Comparison of ENCODE assay signal across 9 cellular contexts in the genomic region with DNA sequence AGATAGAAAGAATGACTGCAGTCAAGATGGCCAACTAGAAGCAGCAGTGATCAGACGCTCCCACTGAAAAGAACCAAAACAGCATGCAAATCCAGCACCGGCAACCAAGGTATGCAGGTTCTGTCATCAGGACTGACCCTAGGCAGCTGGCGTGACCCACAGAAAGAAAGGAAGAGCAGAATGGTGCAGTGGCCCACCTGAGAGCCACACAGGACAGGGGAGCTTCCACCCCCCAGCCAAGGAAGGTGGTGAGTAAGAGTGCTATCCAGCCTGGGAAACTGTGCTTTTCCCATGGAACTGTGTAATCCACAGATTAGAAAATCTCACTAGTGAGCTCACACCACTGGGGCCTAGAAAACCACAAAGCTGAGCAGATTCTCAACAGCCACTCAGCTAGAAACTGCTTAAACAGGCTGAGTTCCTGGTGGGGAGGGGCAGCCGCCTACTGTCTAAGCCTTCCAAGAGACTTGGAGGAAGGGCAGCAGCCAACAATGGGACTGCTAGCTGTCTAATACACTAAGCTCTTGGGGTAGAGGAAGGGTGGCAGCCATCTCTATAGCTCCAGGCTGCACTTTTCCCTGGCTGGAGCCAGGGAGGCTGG.
DNase-seq lines count a peak whose midpoint lies in the region; ATAC-seq and TF ChIP-seq lines count a peak whose summit lies in the region.
"Had no signal": no experiment of that assay in that cellular context is flagged by ENCODE, and none has a peak within 500 bp of the region (broad histone marks: within the 10 kb centered on the region; RNA-seq: fewer than 3 reads in every experiment).

No MANE protein-coding gene starts in this region.

- H3K4me1 ChIP-seq in left lung: no peaks in the 10 kb centered on the region

- no peaks in the 10 kb centered on the region for H3K4me1 Mint-ChIP-seq in activated CD4-positive, alpha-beta T cell treated with anti-CD3 and anti-CD28 coated beads, Interleukin-2, amount 10 ng/mL, durations not matched to agents 24 days and 14 days
- H3K4me1 Mint-ChIP-seq in activated CD8-positive, alpha-beta T cell treated with anti-CD3 and anti-CD28 coated beads, Interleukin-2, amount 10 ng/mL, durations not matched to agents 7 days and 5 days (ENCODE audit: low read depth): no peaks in the 10 kb centered on the region

- H3K9me3 ChIP-seq in left lung: no peaks in the 10 kb centered on the region

- CTCF ChIA-PET in activated CD8-positive, alpha-beta T cell treated with anti-CD3 and anti-CD28 coated beads, Interleukin-2, amount 10 ng/mL, durations not matched to agents 7 days and 5 days (lab: Charles Lee): interaction anchor here (1.2 to 1.3 kb wide), 2 partner anchors 19 to 244 kb away, joined by 3 read pairs; no protein-coding TSS in a partner anchor

- H3K27me3 ChIP-seq in left lung: no peaks in the 10 kb centered on the region

- peak; percentile 24 to 54 for DNase-seq in left lung
- no peak for DNase-seq in activated CD4-positive, alpha-beta T cell treated with anti-CD3 and anti-CD28 coated beads, Interleukin-2, amount 10 ng/mL, durations not matched to agents 24 days and 14 days
- DNase-seq in activated CD8-positive, alpha-beta T cell treated with anti-CD3 and anti-CD28 coated beads, Interleukin-2, amount 10 ng/mL, durations not matched to agents 7 days and 5 days: no peak
- no peak for DNase-seq in D341Med (ENCODE audit: low spot score)
- DNase-seq in left colon: no peak

- peaks cover 3% of the 10 kb centered on the region for H3K27me3 Mint-ChIP-seq in activated CD4-positive, alpha-beta T cell treated with anti-CD3 and anti-CD28 coated beads, Interleukin-2, amount 10 ng/mL, durations not matched to agents 24 days and 14 days
- H3K27me3 Mint-ChIP-seq in activated CD8-positive, alpha-beta T cell treated with anti-CD3 and anti-CD28 coated beads, Interleukin-2, amount 10 ng/mL, durations not matched to agents 7 days and 5 days (ENCODE audit: low read depth): peaks cover 4% of the 10 kb centered on the region

- H3K27ac ChIP-seq in left lung: no peak overlapping the region

- intact Hi-C loops in left lung (cut with DNase I): no loop called here
- intact Hi-C loops in activated CD4-positive, alpha-beta T cell treated with anti-CD3 and anti-CD28 coated beads, Interleukin-2, amount 10 ng/mL, durations not matched to agents 24 days and 14 days (cut with micrococcal nuclease): no loop called here
- intact Hi-C loops in left colon (cut with DNase I, micrococcal nuclease): no loop called here

- peak; percentile 22 for TF ChIP-seq POLR2A in GM15510 (IDR thresholded peaks at IDR 0.05; ENCODE audit: borderline replicate concordance, extremely low read depth, insufficient read length)

- no peaks in the 10 kb centered on the region for H3K36me3 Mint-ChIP-seq in activated CD4-positive, alpha-beta T cell treated with anti-CD3 and anti-CD28 coated beads, Interleukin-2, amount 10 ng/mL, durations not matched to agents 24 days and 14 days (ENCODE audit: low read depth)
- no peaks in the 10 kb centered on the region for H3K36me3 Mint-ChIP-seq in activated CD8-positive, alpha-beta T cell treated with anti-CD3 and anti-CD28 coated beads, Interleukin-2, amount 10 ng/mL, durations not matched to agents 7 days and 5 days (ENCODE audit: low read depth)

- ATAC-seq in GM21576 (IDR thresholded peaks at IDR 0.05; ENCODE audit: unreplicated experiment) (peak; percentile 79), HG03565 (IDR thresholded peaks at IDR 0.05; ENCODE audit: unreplicated experiment) (peak; percentile 75), left lung (peak; percentile 98), left colon (no peak)
- no peak for ATAC-seq in activated CD8-positive, alpha-beta T cell treated with anti-CD3 and anti-CD28 coated beads, Interleukin-2, amount 10 ng/mL, durations not matched to agents 7 days and 5 days
- ATAC-seq: HCT116 had no signal

- POLR2A ChIA-PET in activated CD8-positive, alpha-beta T cell treated with anti-CD3 and anti-CD28 coated beads, Interleukin-2, amount 10 ng/mL, durations not matched to agents 7 days and 5 days (lab: Charles Lee): no interaction called here

- H3K36me3 ChIP-seq in left lung: no peaks in the 10 kb centered on the region

- no peak for TF ChIP-seq CTCF in left lung (IDR thresholded peaks at IDR 0.05)

- H3K4me3 ChIP-seq in left lung: no peak overlapping the region

- H3K27ac Mint-ChIP-seq in activated CD4-positive, alpha-beta T cell treated with anti-CD3 and anti-CD28 coated beads, Interleukin-2, amount 10 ng/mL, durations not matched to agents 24 days and 14 days: no peak overlapping the region
- H3K27ac Mint-ChIP-seq in activated CD8-positive, alpha-beta T cell treated with anti-CD3 and anti-CD28 coated beads, Interleukin-2, amount 10 ng/mL, durations not matched to agents 7 days and 5 days: no peak overlapping the region

- H3K9me3 Mint-ChIP-seq in activated CD4-positive, alpha-beta T cell treated with anti-CD3 and anti-CD28 coated beads, Interleukin-2, amount 10 ng/mL, durations not matched to agents 24 days and 14 days: no peaks in the 10 kb centered on the region
- no peaks in the 10 kb centered on the region for H3K9me3 Mint-ChIP-seq in activated CD8-positive, alpha-beta T cell treated with anti-CD3 and anti-CD28 coated beads, Interleukin-2, amount 10 ng/mL, durations not matched to agents 7 days and 5 days (ENCODE audit: insufficient read depth)

- no peak overlapping the region for H3K4me3 Mint-ChIP-seq in activated CD4-positive, alpha-beta T cell treated with anti-CD3 and anti-CD28 coated beads, Interleukin-2, amount 10 ng/mL, durations not matched to agents 24 days and 14 days
- H3K4me3 Mint-ChIP-seq in activated CD8-positive, alpha-beta T cell treated with anti-CD3 and anti-CD28 coated beads, Interleukin-2, amount 10 ng/mL, durations not matched to agents 7 days and 5 days: no peak overlapping the region

Comparison
In these comparisons a context has a peak if more than half of its experiments do, and no peak if none do; other contexts are left out.
1. ATAC-seq: peak in GM21576 (single experiment), HG03565 (single experiment) and left lung (single experiment); none in activated CD8-positive, alpha-beta T cell treated with anti-CD3 and anti-CD28 coated beads, Interleukin-2, amount 10 ng/mL, durations not matched to agents 7 days and 5 days (single experiment) and left colon (single experiment).
2. DNase-seq: peak in left lung (2 of 2); none in activated CD4-positive, alpha-beta T cell treated with anti-CD3 and anti-CD28 coated beads, Interleukin-2, amount 10 ng/mL, durations not matched to agents 24 days and 14 days (single experiment), activated CD8-positive, alpha-beta T cell treated with anti-CD3 and anti-CD28 coated beads, Interleukin-2, amount 10 ng/mL, durations not matched to agents 7 days and 5 days (single experiment), D341Med (single experiment) and left colon (0 of 2).